Comparison of ENCODE assay signal across 14 cellular contexts in genomic region chr7:47846117-47846836, GRCh38.
DNase-seq lines count a peak whose midpoint lies in the region; ATAC-seq and TF ChIP-seq lines count a peak whose summit lies in the region.
"Had no signal": no experiment of that assay in that cellular context is flagged by ENCODE, and none has a peak within 500 bp of the region (broad histone marks: within the 10 kb centered on the region; RNA-seq: fewer than 3 reads in every experiment).

No MANE protein-coding gene starts in this region.

- no peak overlapping the region for H4K8ac ChIP-seq in H9 (replicated peaks; ENCODE audit: insufficient read length, low read depth, low read length)

- no peaks in the 10 kb centered on the region for H3K36me3 Mint-ChIP-seq in H9 (ENCODE audit: insufficient read depth in 1 of 3, low read depth in 3 of 3)
- H3K36me3 Mint-ChIP-seq in activated T-helper 17 cell treated with anti-CD3 and anti-CD28 coated beads, Interleukin-2, amount 50 U/mL, for 72 hours (ENCODE audit: low read depth): no peaks in the 10 kb centered on the region

- no peaks in the 10 kb centered on the region for H3K9me3 ChIP-seq in H9 (ENCODE audit: control insufficient read depth, low read depth, low read length)
- H3K9me3 ChIP-seq: upper lobe of left lung had no signal

- no peak overlapping the region for H2BK15ac ChIP-seq in H9 (ENCODE audit: low read depth, low read length)

- no peak overlapping the region for H2BK12ac ChIP-seq in H9 (ENCODE audit: insufficient read length, low read depth, low read length)

- H3K4me1 ChIP-seq in H9 (ENCODE audit: insufficient read depth, low read length): no peaks in the 10 kb centered on the region

- no peak overlapping the region for H2BK120ac ChIP-seq in H9 (ENCODE audit: low read depth, low read length, poor library complexity, severe bottlenecking)

- WGBS in H9 (ENCODE audit: extremely low coverage, insufficient read length, low lambda C conversion rate): no CpG with 5 or more reads among the region's 7 CpGs

- no peak overlapping the region for H3K14ac ChIP-seq in H9 (ENCODE audit: insufficient read depth, low read length)

- H3K4me1 Mint-ChIP-seq in H9: no peaks in the 10 kb centered on the region
- no peaks in the 10 kb centered on the region for H3K4me1 Mint-ChIP-seq in activated T-helper 17 cell treated with anti-CD3 and anti-CD28 coated beads, Interleukin-2, amount 50 U/mL, for 72 hours
- H3K4me1 Mint-ChIP-seq: B cell, naive B cell had no signal

- H3K4ac ChIP-seq in H9 (ENCODE audit: low read depth, low read length): no peak overlapping the region

- H3K23ac ChIP-seq in H9 (ENCODE audit: insufficient read length, low read depth, low read length): no peak overlapping the region

- H3K79me1 ChIP-seq in H9 (ENCODE audit: insufficient read depth, low read depth, low read length, poor library complexity, severe bottlenecking): no peaks in the 10 kb centered on the region

- no peak for ATAC-seq in activated T-helper 17 cell treated with anti-CD3 and anti-CD28 coated beads, Interleukin-2, amount 50 U/mL, for 72 hours (replicated peaks)
- ATAC-seq in HG03439 (IDR thresholded peaks at IDR 0.05; ENCODE audit: unreplicated experiment): no peak

- H4K91ac ChIP-seq in H9 (ENCODE audit: insufficient read length, low read depth, low read length): no peak overlapping the region

- no peak overlapping the region for H2BK5ac ChIP-seq in H9 (ENCODE audit: insufficient read length, low read length)

- H3K23me2 ChIP-seq in H9 (ENCODE audit: insufficient read length, low read depth, low read length, poor library complexity, severe bottlenecking): no peaks in the 10 kb centered on the region

- no peaks in the 10 kb centered on the region for H3K27me3 ChIP-seq in H9 (ENCODE audit: insufficient read depth, low read length)
- H3K27me3 ChIP-seq: upper lobe of left lung had no signal

- peaks cover 6% of the 10 kb centered on the region for H3K27me3 Mint-ChIP-seq in H9 (ENCODE audit: low read depth)
- H3K27me3 Mint-ChIP-seq in activated T-helper 17 cell treated with anti-CD3 and anti-CD28 coated beads, Interleukin-2, amount 50 U/mL, for 72 hours: peaks cover 3% of the 10 kb centered on the region

- no peak overlapping the region for H3K4me3 Mint-ChIP-seq in H9
- no peak overlapping the region for H3K4me3 Mint-ChIP-seq in activated T-helper 17 cell treated with anti-CD3 and anti-CD28 coated beads, Interleukin-2, amount 50 U/mL, for 72 hours
- H3K4me3 Mint-ChIP-seq: B cell; dendritic cell treated with granulocyte-macrophage colony-stimulating factor and Interleukin-4, amounts not matched to agents 40 ng/mL and 50 ng/mL, for 4 days; naive B cell had no signal

- no peak overlapping the region for H3T11ph ChIP-seq in H9 (ENCODE audit: low read length)

- DNase-seq in AG20443 (ENCODE audit: low spot score) (peak; percentile 53), LoVo (ENCODE audit: low spot score) (peak; percentile 57), dermis blood vessel endothelial cell (peak; percentile 73), kidney glomerular epithelial cell (lab: John Stamatoyannopoulos, UW) (peak; percentile 41), cerebellar cortex (ENCODE audit: low spot score) (no peak), H9 (no peak)
- DNase-seq: activated naive CD4-positive, alpha-beta T cell treated with anti-CD3 and anti-CD28 coated beads, Interleukin-2, amount 50 U/mL, for 16 hours; naive B cell; NCI-H187; upper lobe of left lung had no signal

- no peak for TF ChIP-seq CTCF in H9 (conservative IDR thresholded peaks at IDR 0.05)

- no peak overlapping the region for H3K27ac Mint-ChIP-seq in H9
- no peak overlapping the region for H3K27ac Mint-ChIP-seq in activated T-helper 17 cell treated with anti-CD3 and anti-CD28 coated beads, Interleukin-2, amount 50 U/mL, for 72 hours
- H3K27ac Mint-ChIP-seq: B cell; dendritic cell treated with granulocyte-macrophage colony-stimulating factor and Interleukin-4, amounts not matched to agents 40 ng/mL and 50 ng/mL, for 4 days had no signal

- H2AK5ac ChIP-seq in H9 (ENCODE audit: insufficient read length, low read length): no peak overlapping the region

- no peak overlapping the region for H3K4me2 ChIP-seq in H9 (ENCODE audit: insufficient read depth, insufficient read length, low read length)

- H3K18ac ChIP-seq in H9 (ENCODE audit: insufficient read length, low read depth, low read length): no peak overlapping the region

- H3K27ac ChIP-seq in H9 (ENCODE audit: insufficient read length, low read depth, low read length): no peak overlapping the region
- H3K27ac ChIP-seq: upper lobe of left lung had no signal

- no peaks in the 10 kb centered on the region for H3K79me2 ChIP-seq in H9 (ENCODE audit: insufficient read depth, low read length)

- H2BK20ac ChIP-seq in H9 (ENCODE audit: low read depth, low read length, poor library complexity, severe bottlenecking): no peak overlapping the region

- no peak overlapping the region for H4K5ac ChIP-seq in H9 (ENCODE audit: insufficient read length, low read depth, low read length)

- no peak overlapping the region for H2AFZ ChIP-seq in H9 (ENCODE audit: low read length)

- no peaks in the 10 kb centered on the region for H4K20me1 ChIP-seq in H9 (ENCODE audit: control insufficient read depth, insufficient read depth, insufficient read length)

- no peak overlapping the region for H3K9ac ChIP-seq in H9 (ENCODE audit: extremely low read depth, insufficient read length, low read length)

- H3K56ac ChIP-seq in H9 (ENCODE audit: insufficient read length, low read depth, low read length): no peak overlapping the region

- H3K9me3 Mint-ChIP-seq in H9: no peaks in the 10 kb centered on the region
- H3K9me3 Mint-ChIP-seq in activated T-helper 17 cell treated with anti-CD3 and anti-CD28 coated beads, Interleukin-2, amount 50 U/mL, for 72 hours: no peaks in the 10 kb centered on the region
- H3K9me3 Mint-ChIP-seq: dendritic cell treated with granulocyte-macrophage colony-stimulating factor and Interleukin-4, amounts not matched to agents 40 ng/mL and 50 ng/mL, for 4 days; naive B cell had no signal

Comparison
In these comparisons a context has a peak if more than half of its experiments do, and no peak if none do; other contexts are left out.
1. DNase-seq: peak in AG20443 (single experiment), LoVo (single experiment), dermis blood vessel endothelial cell (single experiment) and kidney glomerular epithelial cell (single experiment); none in cerebellar cortex (single experiment) and H9 (single experiment).